ENCODE assay signal across 8 cellular contexts in genomic region chr20:59455392-59456341, GRCh38.
A peak's percentile ranks its signal among the peaks of the same experiment; 100 is the strongest.
DNase-seq lines count a peak whose midpoint lies in the region; ATAC-seq and TF ChIP-seq lines count a peak whose summit lies in the region.

No MANE protein-coding gene starts in this region.

- no peak overlapping the region for H3K4me3 ChIP-seq in HFF-Myc (replicated peaks; ENCODE audit: low read depth, low read length)

- no peak overlapping the region for H3K27ac Mint-ChIP-seq in activated CD8-positive, alpha-beta T cell treated with anti-CD3 and anti-CD28 coated beads for 36 hours

- H3K4me1 Mint-ChIP-seq in activated CD8-positive, alpha-beta T cell treated with anti-CD3 and anti-CD28 coated beads for 36 hours (ENCODE audit: low read depth), result no peaks in the 10 kb centered on the region

- no peak overlapping the region for H3K4me3 Mint-ChIP-seq in activated CD8-positive, alpha-beta T cell treated with anti-CD3 and anti-CD28 coated beads for 36 hours

- DNase-seq in Ammon's horn (ENCODE audit: low spot score) (peak; percentile 34), HFF-Myc (ENCODE audit: extremely low read depth, low read depth) (no peak), hepatic stellate cell (ENCODE audit: low spot score) (peak; percentile 12), stromal cell of bone marrow (ENCODE audit: low read depth) (peak; percentile 6), NCI-H187 (lab: John Stamatoyannopoulos, UW) (no peak), KG1 (lab: John Stamatoyannopoulos, UW) (no peak)
- no peak for DNase-seq in activated CD8-positive, alpha-beta T cell treated with anti-CD3 and anti-CD28 coated beads for 36 hours

- H3K27me3 Mint-ChIP-seq in activated CD8-positive, alpha-beta T cell treated with anti-CD3 and anti-CD28 coated beads for 36 hours, result no peaks in the 10 kb centered on the region

- no peak for ATAC-seq in activated CD8-positive, alpha-beta T cell treated with anti-CD3 and anti-CD28 coated beads for 36 hours
- ATAC-seq in GM21529 (IDR thresholded peaks at IDR 0.05; ENCODE audit: unreplicated experiment), result no peak

- POLR2A ChIA-PET in activated CD8-positive, alpha-beta T cell treated with anti-CD3 and anti-CD28 coated beads for 36 hours (lab: Charles Lee), result no interaction called here

- no peaks in the 10 kb centered on the region for H3K36me3 Mint-ChIP-seq in activated CD8-positive, alpha-beta T cell treated with anti-CD3 and anti-CD28 coated beads for 36 hours (ENCODE audit: low read depth)

- CTCF ChIA-PET in activated CD8-positive, alpha-beta T cell treated with anti-CD3 and anti-CD28 coated beads for 36 hours (lab: Charles Lee), result interaction anchor here (0.7 to 2.5 kb wide), 15 partner anchors 8 to 586 kb away, joined by 3 to 9 read pairs (median 3); no protein-coding TSS in a partner anchor

- intact Hi-C loops in activated CD8-positive, alpha-beta T cell treated with anti-CD3 and anti-CD28 coated beads for 36 hours (cut with micrococcal nuclease), result no loop called here

- peak; percentile 51 for TF ChIP-seq CTCF in HFF-Myc (IDR thresholded peaks at IDR 0.05; ENCODE audit: low read depth, low read length, missing control alignments)
- TF ChIP-seq CTCF in activated CD8-positive, alpha-beta T cell treated with anti-CD3 and anti-CD28 coated beads for 36 hours (IDR thresholded peaks at IDR 0.05), result peak; percentile 39

- H3K9me3 Mint-ChIP-seq in activated CD8-positive, alpha-beta T cell treated with anti-CD3 and anti-CD28 coated beads for 36 hours, result no peaks in the 10 kb centered on the region

Comparison
In these comparisons a context has a peak if more than half of its experiments do, and no peak if none do; other contexts are left out.
1. DNase-seq: peak in Ammon's horn (single experiment), hepatic stellate cell (single experiment) and stromal cell of bone marrow (single experiment); none in HFF-Myc (single experiment), activated CD8-positive, alpha-beta T cell treated with anti-CD3 and anti-CD28 coated beads for 36 hours (single experiment), NCI-H187 (0 of 2) and KG1 (single experiment).